In genomic region chr16:53435066-53435688, GRCh38 we compare ENCODE assay signal across 8 cellular contexts. TPM values are rescaled to one million over a fixed set of nuclear protein-coding genes. Genes with fewer than 3 reads are reported as not detected.
DNase-seq lines count a peak whose midpoint lies in the region; ATAC-seq lines count a peak whose summit lies in the region.

No MANE protein-coding gene starts in this region.

- peaks cover 11% of the 10 kb centered on the region for H3K36me3 Mint-ChIP-seq in activated CD4-positive, alpha-beta T cell treated with anti-CD3 and anti-CD28 coated beads for 36 hours (ENCODE audit: low read depth)

- no peaks in the 10 kb centered on the region for H3K9me3 Mint-ChIP-seq in activated CD4-positive, alpha-beta T cell treated with anti-CD3 and anti-CD28 coated beads for 36 hours (ENCODE audit: low read depth)

- H3K4me1 Mint-ChIP-seq in activated CD4-positive, alpha-beta T cell treated with anti-CD3 and anti-CD28 coated beads for 36 hours: peaks cover 42% of the 10 kb centered on the region

- DNase-seq in AG20443 (ENCODE audit: low spot score) (peak; percentile 90), NCI-H345 treated with DMSO at 0.1 percent for 48 hours (lab: John Stamatoyannopoulos, UW; ENCODE audit: unreplicated experiment) (peak; percentile 50), dedifferentiated amniotic fluid mesenchymal stem cell (ENCODE audit: extremely low spot score) (peak; percentile 84), left lobe of liver (ENCODE audit: low spot score) (peak; percentile 92)
- peak; percentile 69 for DNase-seq in activated CD4-positive, alpha-beta T cell treated with anti-CD3 and anti-CD28 coated beads for 36 hours
- peak; percentile 28 for DNase-seq in stimulated activated CD4-positive, alpha-beta T cell treated with anti-CD3 and anti-CD28 coated beads, Interleukin-2, amount 100 ng/mL, for 4 hours (ENCODE audit: low read depth)

- CTCF ChIA-PET in activated CD4-positive, alpha-beta T cell treated with anti-CD3 and anti-CD28 coated beads for 36 hours (lab: Charles Lee): interaction anchor here (0.9 to 3.7 kb wide), 4 partner anchors 12 to 69 kb away, joined by 3 to 19 read pairs (median 4); no protein-coding TSS in a partner anchor

- peak; percentile 81 for ATAC-seq in GM19023 (IDR thresholded peaks at IDR 0.05; ENCODE audit: unreplicated experiment)
- ATAC-seq in HG03196 (IDR thresholded peaks at IDR 0.05; ENCODE audit: unreplicated experiment): peak; percentile 95
- peak; percentile 67 for ATAC-seq in activated CD4-positive, alpha-beta T cell treated with anti-CD3 and anti-CD28 coated beads for 36 hours
- ATAC-seq in left lobe of liver: peak; percentile 85

- POLR2A ChIA-PET in activated CD4-positive, alpha-beta T cell treated with anti-CD3 and anti-CD28 coated beads for 36 hours (lab: Charles Lee): interaction anchor here (0.8 to 1.3 kb wide), 4 partner anchors 9 to 67 kb away, joined by 3 read pairs; partner anchors contain the start of gene AKTIP

- H3K27ac Mint-ChIP-seq in activated CD4-positive, alpha-beta T cell treated with anti-CD3 and anti-CD28 coated beads for 36 hours: peak overlapping the region; percentile 95

- intact Hi-C loops in activated CD4-positive, alpha-beta T cell treated with anti-CD3 and anti-CD28 coated beads for 36 hours (cut with DNase I, micrococcal nuclease): loop anchor here (1.0 to 10.0 kb wide), 6 partner anchors 22 to 1494 kb away; partner anchors contain the start of genes CHD9 (in 1 of the 2) and CHD9NB (in 1 of the 2)

- H3K4me3 Mint-ChIP-seq in activated CD4-positive, alpha-beta T cell treated with anti-CD3 and anti-CD28 coated beads for 36 hours: peak overlapping the region; percentile 98

- no peaks in the 10 kb centered on the region for H3K27me3 Mint-ChIP-seq in activated CD4-positive, alpha-beta T cell treated with anti-CD3 and anti-CD28 coated beads for 36 hours

RNA-seq across cellular contexts. Expression of gene RBL2, which starts 0.9 kb away (rescaled TPM):
- 10 to 100 TPM; 65.6 to 67.6 TPM for total RNA-seq in activated CD4-positive, alpha-beta T cell treated with anti-CD3 and anti-CD28 coated beads for 36 hours
- 46.6 TPM for total RNA-seq in left lobe of liver

Comparison
In these comparisons a context has a peak if more than half of its experiments do, and no peak if none do; other contexts are left out.
1. Peak in every context shown above with its lines: DNase-seq and ATAC-seq.
2. DNase-seq: peak in every context shown above with its lines; median percentile 92 in left lobe of liver; 90 in AG20443; 84 in dedifferentiated amniotic fluid mesenchymal stem cell; 69 in activated CD4-positive, alpha-beta T cell treated with anti-CD3 and anti-CD28 coated beads for 36 hours; 50 in NCI-H345 treated with DMSO at 0.1 percent for 48 hours; 28 in stimulated activated CD4-positive, alpha-beta T cell treated with anti-CD3 and anti-CD28 coated beads, Interleukin-2, amount 100 ng/mL, for 4 hours.